In genomic region chr5:177509991-177510566, GRCh38 we compare ENCODE assay signal across 1 cellular context.
TF ChIP-seq lines count a peak whose summit lies in the region.

No MANE protein-coding gene starts in this region.

TF ChIP-seq in HCT116, 20 proteins besides CTCF, POLR2A, EP300 and RAD21 (continued from another document):
- no peak for TF ChIP-seq REST (IDR thresholded peaks at IDR 0.05; ENCODE audit: low read depth)
- no peak for TF ChIP-seq EGR1 (IDR thresholded peaks at IDR 0.05; ENCODE audit: low read depth)
- no peak for TF ChIP-seq YY1 (IDR thresholded peaks at IDR 0.05; ENCODE audit: extremely low read depth, insufficient replicate concordance, low read depth, low read length)
- TF ChIP-seq EZH2 (IDR thresholded peaks at IDR 0.05) = no peak
